8 cellular contexts compared by ENCODE assay signal in the genomic region with DNA sequence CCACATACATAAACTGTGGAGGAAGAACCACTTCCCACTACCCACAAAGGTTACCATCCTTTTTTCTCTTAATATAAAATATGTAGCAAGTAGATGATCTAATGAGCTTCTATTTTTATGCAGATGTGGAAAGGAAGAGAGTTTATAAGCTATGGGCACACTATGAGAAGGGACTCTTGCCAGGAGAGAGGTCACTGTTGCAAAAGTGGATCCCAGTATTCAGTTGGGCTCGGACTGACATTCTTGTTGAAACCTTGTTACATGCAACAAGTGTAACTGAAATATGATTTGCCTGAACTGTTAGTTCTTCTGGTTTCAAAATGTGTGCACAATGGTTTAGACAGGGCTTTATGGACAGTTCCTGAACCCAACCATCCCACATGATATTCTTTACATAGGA.
"Had no signal": no experiment of that assay in that cellular context is flagged by ENCODE, and none has a peak within 500 bp of the region (broad histone marks: within the 10 kb centered on the region; RNA-seq: fewer than 3 reads in every experiment).

No MANE protein-coding gene starts in this region.

- H3K4me3 ChIP-seq: GM12878 had no signal

- ATAC-seq: GM12878 had no signal

- DNase-seq: GDM1, GF-D8 had no signal

- FAIRE-seq: G401.6, GM12878, GM12891, GM12892, GM18507, GM19239 had no signal
